Comparison of ENCODE assay signal across 10 cellular contexts in genomic region chr20:54980321-54980960, GRCh38.
DNase-seq lines count a peak whose midpoint lies in the region; ATAC-seq and TF ChIP-seq lines count a peak whose summit lies in the region.
"Had no signal": no experiment of that assay in that cellular context is flagged by ENCODE, and none has a peak within 500 bp of the region (broad histone marks: within the 10 kb centered on the region; RNA-seq: fewer than 3 reads in every experiment).

No MANE protein-coding gene starts in this region.

- ATAC-seq in mucosa of descending colon = peak; percentile 46
- no peak for ATAC-seq in HG03095 (IDR thresholded peaks at IDR 0.05; ENCODE audit: unreplicated experiment)
- no peak for ATAC-seq in HG03571 (IDR thresholded peaks at IDR 0.05; ENCODE audit: unreplicated experiment)
- ATAC-seq in HG02610 (IDR thresholded peaks at IDR 0.05; ENCODE audit: unreplicated experiment) = no peak

- no peaks in the 10 kb centered on the region for H3K9me3 ChIP-seq in adipocyte (ENCODE audit: control insufficient read depth, low read length)
- no peaks in the 10 kb centered on the region for H3K9me3 ChIP-seq in mucosa of descending colon

- H3K9me3 Mint-ChIP-seq in endothelial cell (ENCODE audit: unreplicated experiment) = peaks cover 34% of the 10 kb centered on the region
- H3K9me3 Mint-ChIP-seq: activated naive CD4-positive, alpha-beta T cell treated with anti-CD3 and anti-CD28 coated beads, Interleukin-2, amount 50 U/mL, for 24 hours had no signal

- no peak overlapping the region for H3K4me3 Mint-ChIP-seq in endothelial cell (ENCODE audit: unreplicated experiment)
- H3K4me3 Mint-ChIP-seq: activated naive CD4-positive, alpha-beta T cell treated with anti-CD3 and anti-CD28 coated beads, Interleukin-2, amount 50 U/mL, for 24 hours had no signal

- H3K27me3 ChIP-seq in adipocyte (replicated peaks; ENCODE audit: control insufficient read depth, insufficient read depth, low read length) = no peaks in the 10 kb centered on the region

- H3K27ac Mint-ChIP-seq in endothelial cell (ENCODE audit: unreplicated experiment) = no peak overlapping the region
- H3K27ac Mint-ChIP-seq: activated naive CD4-positive, alpha-beta T cell treated with anti-CD3 and anti-CD28 coated beads, Interleukin-2, amount 50 U/mL, for 24 hours had no signal

- no peak overlapping the region for H3K9ac ChIP-seq in adipocyte (ENCODE audit: low read length)

- H3K4me1 ChIP-seq in adipocyte (ENCODE audit: control insufficient read depth, insufficient read depth, low read length) (no peaks in the 10 kb centered on the region), mucosa of descending colon (ENCODE audit: low read depth) (peaks cover 12% of the 10 kb centered on the region)

- H3K36me3 Mint-ChIP-seq in endothelial cell (ENCODE audit: low read depth, unreplicated experiment) = peaks cover 3% of the 10 kb centered on the region
- H3K36me3 Mint-ChIP-seq: activated naive CD4-positive, alpha-beta T cell treated with anti-CD3 and anti-CD28 coated beads, Interleukin-2, amount 50 U/mL, for 24 hours had no signal

- no peaks in the 10 kb centered on the region for H3K27me3 Mint-ChIP-seq in endothelial cell (ENCODE audit: unreplicated experiment)
- H3K27me3 Mint-ChIP-seq: activated naive CD4-positive, alpha-beta T cell treated with anti-CD3 and anti-CD28 coated beads, Interleukin-2, amount 50 U/mL, for 24 hours had no signal

- no peak overlapping the region for H3K4me3 ChIP-seq in LNCaP clone FGC (ENCODE audit: low read depth, low read length)
- H3K4me3 ChIP-seq in adipocyte (ENCODE audit: low read length) = no peak overlapping the region
- H3K4me3 ChIP-seq in mucosa of descending colon = no peak overlapping the region

- H3K4me1 Mint-ChIP-seq in endothelial cell (ENCODE audit: unreplicated experiment) = no peaks in the 10 kb centered on the region
- H3K4me1 Mint-ChIP-seq: activated naive CD4-positive, alpha-beta T cell treated with anti-CD3 and anti-CD28 coated beads, Interleukin-2, amount 50 U/mL, for 24 hours had no signal

- H3K36me3 ChIP-seq in adipocyte (ENCODE audit: control insufficient read depth, insufficient read depth, low read length, severe bottlenecking) (no peaks in the 10 kb centered on the region), mucosa of descending colon (ENCODE audit: low read depth) (no peaks in the 10 kb centered on the region)

- TF ChIP-seq CTCF in GM12873 (IDR thresholded peaks at IDR 0.05; ENCODE audit: insufficient read depth, low read depth, low read length, missing control alignments) = peak; percentile 33
- peak; percentile 67 for TF ChIP-seq CTCF in LNCaP clone FGC (IDR thresholded peaks at IDR 0.05; ENCODE audit: control insufficient read depth, extremely low read depth, insufficient read depth)
- TF ChIP-seq CTCF in mucosa of descending colon (IDR thresholded peaks at IDR 0.05) = peak; percentile 37
- no peak for TF ChIP-seq CTCF in endothelial cell (IDR thresholded peaks at IDR 0.05; ENCODE audit: unreplicated experiment)

- DNase-seq in LNCaP clone FGC (ENCODE audit: low read depth) (peak; percentile 26), adipocyte (ENCODE audit: low read depth) (peak; percentile 9), mucosa of descending colon (no peak), endothelial cell (ENCODE audit: low spot score) (no peak)
- DNase-seq: stimulated activated CD4-positive, alpha-beta T cell treated with anti-CD3 and anti-CD28 coated beads, Interleukin-12 subunit alpha, Interleukin-12 subunit beta, amount 100 ng/mL, for 4 hours had no signal

- intact Hi-C loops in mucosa of descending colon (cut with DNase I, micrococcal nuclease) = no loop called here

Comparison
In these comparisons a context has a peak if more than half of its experiments do, and no peak if none do; other contexts are left out.
1. DNase-seq: peak in LNCaP clone FGC (single experiment) and adipocyte (single experiment); none in mucosa of descending colon (0 of 3) and endothelial cell (single experiment).